ENCODE assay signal across 29 cellular contexts in genomic region chr5:54263447-54263846, GRCh38.
"Had no signal": no experiment of that assay in that cellular context is flagged by ENCODE, and none has a peak within 500 bp of the region (broad histone marks: within the 10 kb centered on the region; RNA-seq: fewer than 3 reads in every experiment).

No MANE protein-coding gene starts in this region.

- H3K27ac Mint-ChIP-seq: activated CD8-positive, alpha-beta memory T cell treated with anti-CD3 and anti-CD28 coated beads, Interleukin-2, amount 10 ng/mL, durations not matched to agents 7 days and 5 days; activated naive CD4-positive, alpha-beta T cell treated with anti-CD3 and anti-CD28 coated beads, Interleukin-2, amount 50 U/mL, for 24 hours; activated T-cell treated with anti-CD3 and anti-CD28 coated beads, Interleukin-2, amount 50 U/mL, for 24 hours; activated T-helper 1 cell treated with anti-CD3 and anti-CD28 coated beads, Interleukin-12 subunit alpha, Interleukin-12 subunit beta, Interleukin-2, Interleukin-4 antibody, amounts not matched to agents 30 ng/mL and 10 ng/mL and 1 ng/mL, durations not matched to agents 14 hours and 24 hours and 36 hours; T-helper 1 cell treated with Interleukin-12 subunit alpha and Interleukin-12 subunit beta and Interleukin-4 antibody, amounts not matched to agents 30 μg/mL and 1 μg/mL, for 36 hours had no signal

- H3K4me3 ChIP-seq: breast epithelium, Peyer's patch, SJCRH30 had no signal

- H3K4me2 ChIP-seq: KMS-11, SK-N-SH had no signal

- H3K4me1 Mint-ChIP-seq: activated CD8-positive, alpha-beta memory T cell treated with anti-CD3 and anti-CD28 coated beads, Interleukin-2, amount 10 ng/mL, durations not matched to agents 7 days and 5 days had no signal

- H3K4me3 Mint-ChIP-seq: activated CD8-positive, alpha-beta memory T cell treated with anti-CD3 and anti-CD28 coated beads, Interleukin-2, amount 10 ng/mL, durations not matched to agents 7 days and 5 days; activated naive CD4-positive, alpha-beta T cell treated with anti-CD3 and anti-CD28 coated beads, Interleukin-2, amount 50 U/mL, for 24 hours; activated T-cell treated with anti-CD3 and anti-CD28 coated beads, Interleukin-2, amount 50 U/mL, for 24 hours; activated T-helper 1 cell treated with anti-CD3 and anti-CD28 coated beads, Interleukin-12 subunit alpha, Interleukin-12 subunit beta, Interleukin-2, Interleukin-4 antibody, amounts not matched to agents 30 ng/mL and 10 ng/mL and 1 ng/mL, durations not matched to agents 14 hours and 24 hours and 36 hours; IgD-negative memory B cell; T-helper 1 cell treated with Interleukin-12 subunit alpha and Interleukin-12 subunit beta and Interleukin-4 antibody, amounts not matched to agents 30 μg/mL and 1 μg/mL, for 36 hours had no signal

- H3K27ac ChIP-seq: breast epithelium, KMS-11, Peyer's patch, RWPE1, SJCRH30 had no signal

- H3K27me3 ChIP-seq: breast epithelium, Peyer's patch, SJCRH30 had no signal

- H3K9me3 ChIP-seq: breast epithelium, Peyer's patch, SJCRH30, SK-N-SH had no signal

- H3K9ac ChIP-seq: KMS-11, SK-N-SH had no signal

- H3K36me3 ChIP-seq: breast epithelium, Peyer's patch, SJCRH30 had no signal

- H3K27me3 Mint-ChIP-seq: activated CD8-positive, alpha-beta memory T cell treated with anti-CD3 and anti-CD28 coated beads, Interleukin-2, amount 10 ng/mL, durations not matched to agents 7 days and 5 days; activated naive CD4-positive, alpha-beta T cell treated with anti-CD3 and anti-CD28 coated beads, Interleukin-2, amount 50 U/mL, for 24 hours; activated T-cell treated with anti-CD3 and anti-CD28 coated beads, Interleukin-2, amount 50 U/mL, for 24 hours; IgD-negative memory B cell had no signal

- ATAC-seq: activated CD8-positive, alpha-beta memory T cell treated with anti-CD3 and anti-CD28 coated beads, Interleukin-2, amount 10 ng/mL, durations not matched to agents 7 days and 5 days had no signal

- H3K9me3 Mint-ChIP-seq: activated naive CD4-positive, alpha-beta T cell treated with anti-CD3 and anti-CD28 coated beads, Interleukin-2, amount 50 U/mL, for 24 hours; activated T-cell treated with anti-CD3 and anti-CD28 coated beads, Interleukin-2, amount 50 U/mL, for 24 hours; activated T-helper 1 cell treated with anti-CD3 and anti-CD28 coated beads, Interleukin-12 subunit alpha, Interleukin-12 subunit beta, Interleukin-2, Interleukin-4 antibody, amounts not matched to agents 30 ng/mL and 10 ng/mL and 1 ng/mL, durations not matched to agents 14 hours and 24 hours and 36 hours; IgD-negative memory B cell; T-helper 1 cell treated with Interleukin-12 subunit alpha and Interleukin-12 subunit beta and Interleukin-4 antibody, amounts not matched to agents 30 μg/mL and 1 μg/mL, for 36 hours had no signal

- H3K36me3 Mint-ChIP-seq: activated CD8-positive, alpha-beta memory T cell treated with anti-CD3 and anti-CD28 coated beads, Interleukin-2, amount 10 ng/mL, durations not matched to agents 7 days and 5 days; activated naive CD4-positive, alpha-beta T cell treated with anti-CD3 and anti-CD28 coated beads, Interleukin-2, amount 50 U/mL, for 24 hours; IgD-negative memory B cell had no signal

- H3K4me1 ChIP-seq: breast epithelium, Peyer's patch, SJCRH30 had no signal

- DNase-seq: activated CD4-positive, alpha-beta T cell treated with anti-CD3 and anti-CD28 coated beads for 48 hours; activated CD4-positive, alpha-beta T cell treated with anti-CD3 and anti-CD28 coated beads, Interleukin-2, amount 50 U/mL, for 4 hours; activated CD4-positive, CD25-positive, alpha-beta regulatory T cell treated with anti-CD3 and anti-CD28 coated beads, Interleukin-2, amount 50 U/mL, for 72 hours; activated CD8-positive, alpha-beta memory T cell treated with anti-CD3 and anti-CD28 coated beads, Interleukin-2, amount 10 ng/mL, durations not matched to agents 7 days and 5 days; activated effector memory CD4-positive, alpha-beta T cell treated with Interleukin-2 at 50 U/mL for 16 hours; activated naive CD4-positive, alpha-beta T cell; activated T-cell treated with anti-CD3 and anti-CD28 coated beads, Interleukin-2, amount 50 U/mL, for 24 hours; aorta; caudate nucleus; MM.1S; NCI-H1105; NCI-H1436; NCI-H1694 treated with DMSO at 0.1 percent for 48 hours; NCI-H2029 treated with DMSO at 0.1 percent for 48 hours; NCI-H226; NCI-H510A treated with DMSO at 0.1 percent for 48 hours; NCI-H774; NK-92 treated with Interleukin-12 subunit alpha and Interleukin-12 subunit beta, amount 100 ng/mL, for 24 hours; Peyer's patch; Right ventricle myocardium superior; SJCRH30; SK-N-SH had no signal
